In the genomic region with DNA sequence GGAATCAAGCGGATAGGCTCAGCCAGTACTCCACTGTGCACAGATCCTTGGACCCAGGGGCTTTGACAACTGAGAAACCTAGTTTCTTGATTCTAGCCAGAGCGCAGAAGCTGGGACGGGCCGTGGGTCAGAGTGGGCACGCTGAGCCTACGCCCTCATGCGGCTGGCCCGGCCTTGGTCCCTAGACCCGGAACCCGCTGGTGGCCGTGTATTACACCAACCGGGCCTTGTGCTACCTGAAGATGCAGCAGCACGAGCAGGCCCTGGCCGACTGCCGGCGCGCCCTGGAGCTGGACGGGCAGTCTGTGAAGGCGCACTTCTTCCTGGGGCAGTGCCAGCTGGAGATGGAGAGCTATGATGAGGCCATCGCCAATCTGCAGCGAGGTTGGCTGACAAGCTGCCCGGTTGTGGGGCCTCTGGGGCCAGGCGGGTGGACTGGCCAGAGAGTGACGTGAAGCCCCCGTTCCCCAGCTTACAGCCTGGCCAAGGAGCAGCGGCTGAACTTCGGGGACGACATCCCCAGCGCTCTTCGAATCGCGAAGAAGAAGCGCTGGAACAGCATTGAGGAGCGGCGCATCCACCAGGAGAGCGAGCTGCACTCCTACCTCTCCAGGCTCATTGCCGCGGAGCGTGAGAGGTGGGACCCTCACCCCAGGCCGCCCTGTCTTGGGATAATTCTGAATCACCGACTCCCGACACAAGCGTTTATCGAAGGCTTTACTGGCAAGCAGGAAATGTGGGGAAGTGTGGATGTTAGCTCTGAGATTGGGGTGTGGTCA, we compare ENCODE assay signal across 6 cellular contexts. TPM values are rescaled to one million over a fixed set of nuclear protein-coding genes. Genes with fewer than 3 reads are reported as not detected.
A peak's percentile ranks its signal among the peaks of the same experiment; 100 is the strongest.
DNase-seq lines count a peak whose midpoint lies in the region; ATAC-seq and TF ChIP-seq lines count a peak whose summit lies in the region.

No MANE protein-coding gene starts in this region.

- H3K4me1 ChIP-seq in testis: peaks cover 40% of the 10 kb centered on the region

- no peak for TF ChIP-seq POLR2A in testis (IDR thresholded peaks at IDR 0.05)

- H3K4me3 ChIP-seq in fibroblast of the aortic adventitia (ENCODE audit: low read depth, low read length) (peak overlapping the region; percentile 82), testis (peak overlapping the region; percentile 69 to 85)

- H3K36me3 ChIP-seq in testis (ENCODE audit: low read depth, missing control alignments): no peaks in the 10 kb centered on the region

- no peaks in the 10 kb centered on the region for H3K9me3 ChIP-seq in testis

- intact Hi-C loops in testis (cut with DNase I; ENCODE audit: low total_unique reads): no loop called here

- DNase-seq in fibroblast of the aortic adventitia (ENCODE audit: low read depth) (peak; percentile 63), testis (peak; percentile 64), midbrain (lab: John Stamatoyannopoulos, UW) (no peak)

- TF ChIP-seq CTCF in GM12873 (IDR thresholded peaks at IDR 0.05; ENCODE audit: insufficient read depth, low read depth, low read length, missing control alignments): peak; percentile 20
- TF ChIP-seq CTCF in fibroblast of the aortic adventitia (IDR thresholded peaks at IDR 0.05; ENCODE audit: insufficient read depth, low read length): no peak
- no peak for TF ChIP-seq CTCF in testis (IDR thresholded peaks at IDR 0.05)

- ATAC-seq in HG03280 (IDR thresholded peaks at IDR 0.05; ENCODE audit: unreplicated experiment): no peak

- peak overlapping the region in 1 of 2 donors; percentile 96 for H3K27ac ChIP-seq in testis

- H3K27me3 ChIP-seq in testis: no peaks in the 10 kb centered on the region

- WGBS in testis, 2 donors: 40 to 80% methylated on average over 2 to 44 of the region's 44 CpGs

TF ChIP-seq in PFSK-1, 5 proteins besides CTCF, POLR2A, EP300 and RAD21:
- TF ChIP-seq TAF1 (IDR thresholded peaks at IDR 0.05; ENCODE audit: borderline replicate concordance, insufficient read depth, low read length) (no peak), SIN3A (IDR thresholded peaks at IDR 0.05; ENCODE audit: borderline replicate concordance, insufficient read depth, low read length) (0 out of 2 replicates have a peak, but pooled peaks have one; percentile 24), POLR2AphosphoS5 (IDR thresholded peaks at IDR 0.05; ENCODE audit: low read depth, low read length) (no peak)

RNA-seq across cellular contexts. Expression of gene STUB1, which starts 0.9 kb away (rescaled TPM):
- polyA plus RNA-seq in PFSK-1 (2012; ENCODE audit: insufficient read length, low read depth): 311 TPM
- 88.9 and 112 TPM in 2 replicates for total RNA-seq in fibroblast of the aortic adventitia (ENCODE audit: low replicate concordance)
- total RNA-seq in testis: 100 to 1,000 TPM; 126 to 160 TPM
- polyA plus RNA-seq in testis (ENCODE audit: insufficient read depth, low read depth, low replicate concordance): 93.3 TPM

RNA-seq across cellular contexts. Expression of gene JMJD8, which starts 3.0 kb away (rescaled TPM):
- 21.1 TPM for polyA plus RNA-seq in PFSK-1 (2012; ENCODE audit: insufficient read length, low read depth)
- total RNA-seq in fibroblast of the aortic adventitia (ENCODE audit: low replicate concordance): 32.0 and 42.8 TPM in 2 replicates
- total RNA-seq in testis: 100 to 1,000 TPM in 1 of 2 donors, 10 to 100 TPM in 1; 84.2 to 101 TPM
- polyA plus RNA-seq in testis (ENCODE audit: insufficient read depth, low read depth, low replicate concordance): 95.5 TPM

RNA-seq across cellular contexts. Expression of gene RHBDL1, which starts 5.7 kb away (rescaled TPM):
- polyA plus RNA-seq in PFSK-1 (2012; ENCODE audit: insufficient read length, low read depth): 12.4 TPM
- total RNA-seq in fibroblast of the aortic adventitia (ENCODE audit: low replicate concordance): 1.6 and 3.2 TPM in 2 replicates
- 1 to 10 TPM; 8.5 to 9.8 TPM for total RNA-seq in testis
- polyA plus RNA-seq in testis (ENCODE audit: insufficient read depth, low read depth, low replicate concordance): 2.1 TPM

RNA-seq across cellular contexts. Expression of gene WDR24, which starts 9.0 kb away (rescaled TPM):
- 16.5 TPM for polyA plus RNA-seq in PFSK-1 (2012; ENCODE audit: insufficient read length, low read depth)
- total RNA-seq in fibroblast of the aortic adventitia (ENCODE audit: low replicate concordance) (8.1 and 8.3 TPM in 2 replicates), testis (10 to 100 TPM; 33.9 to 39.1 TPM)
- 21.4 TPM for polyA plus RNA-seq in testis (ENCODE audit: insufficient read depth, low read depth, low replicate concordance)

RNA-seq across cellular contexts. Expression of gene RHOT2, which starts 13.2 kb away (rescaled TPM):
- polyA plus RNA-seq in PFSK-1 (2012; ENCODE audit: insufficient read length, low read depth): 139 TPM
- total RNA-seq in fibroblast of the aortic adventitia (ENCODE audit: low replicate concordance): 24.4 and 34.5 TPM in 2 replicates
- total RNA-seq in testis: 100 to 1,000 TPM; 157 to 176 TPM
- 77.7 TPM for polyA plus RNA-seq in testis (ENCODE audit: insufficient read depth, low read depth, low replicate concordance)
